ENCODE assay signal across 1 cellular context in the genomic region with DNA sequence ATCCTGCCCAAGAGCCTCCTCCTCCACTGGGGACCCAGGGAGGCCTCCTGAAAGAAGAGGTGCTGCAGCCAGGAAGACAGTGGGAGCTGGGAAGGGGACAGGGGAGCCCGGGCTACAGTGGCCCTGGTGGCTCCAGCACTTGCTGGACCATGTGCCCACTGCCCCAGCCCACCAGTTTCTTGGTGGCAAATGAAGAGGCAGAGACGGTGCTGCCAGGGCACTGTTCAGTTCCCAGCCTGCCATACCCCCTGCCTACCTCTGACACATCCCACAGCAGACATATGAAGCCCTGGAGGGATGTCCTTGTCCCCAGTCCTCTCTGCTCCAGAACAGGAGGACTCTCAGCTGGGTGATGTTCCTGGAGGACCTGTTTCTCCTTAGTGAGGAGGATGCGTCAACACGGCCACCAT.
TF ChIP-seq lines count a peak whose summit lies in the region.

No MANE protein-coding gene starts in this region.

TF ChIP-seq in SK-N-SH treated with all-trans-retinoic acid at 6 μM for 48 hours, 23 proteins besides CTCF, POLR2A, EP300 and RAD21 (continued from another document):
- TF ChIP-seq, protein P1, sequence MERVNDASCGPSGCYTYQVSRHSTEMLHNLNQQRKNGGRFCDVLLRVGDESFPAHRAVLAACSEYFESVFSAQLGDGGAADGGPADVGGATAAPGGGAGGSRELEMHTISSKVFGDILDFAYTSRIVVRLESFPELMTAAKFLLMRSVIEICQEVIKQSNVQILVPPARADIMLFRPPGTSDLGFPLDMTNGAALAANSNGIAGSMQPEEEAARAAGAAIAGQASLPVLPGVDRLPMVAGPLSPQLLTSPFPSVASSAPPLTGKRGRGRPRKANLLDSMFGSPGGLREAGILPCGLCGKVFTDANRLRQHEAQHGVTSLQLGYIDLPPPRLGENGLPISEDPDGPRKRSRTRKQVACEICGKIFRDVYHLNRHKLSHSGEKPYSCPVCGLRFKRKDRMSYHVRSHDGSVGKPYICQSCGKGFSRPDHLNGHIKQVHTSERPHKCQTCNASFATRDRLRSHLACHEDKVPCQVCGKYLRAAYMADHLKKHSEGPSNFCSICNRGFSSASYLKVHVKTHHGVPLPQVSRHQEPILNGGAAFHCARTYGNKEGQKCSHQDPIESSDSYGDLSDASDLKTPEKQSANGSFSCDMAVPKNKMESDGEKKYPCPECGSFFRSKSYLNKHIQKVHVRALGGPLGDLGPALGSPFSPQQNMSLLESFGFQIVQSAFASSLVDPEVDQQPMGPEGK (CRISPR knock-in tag; IDR thresholded peaks at IDR 0.05; ENCODE audit: borderline replicate concordance): no peak
- TF ChIP-seq, protein P2, sequence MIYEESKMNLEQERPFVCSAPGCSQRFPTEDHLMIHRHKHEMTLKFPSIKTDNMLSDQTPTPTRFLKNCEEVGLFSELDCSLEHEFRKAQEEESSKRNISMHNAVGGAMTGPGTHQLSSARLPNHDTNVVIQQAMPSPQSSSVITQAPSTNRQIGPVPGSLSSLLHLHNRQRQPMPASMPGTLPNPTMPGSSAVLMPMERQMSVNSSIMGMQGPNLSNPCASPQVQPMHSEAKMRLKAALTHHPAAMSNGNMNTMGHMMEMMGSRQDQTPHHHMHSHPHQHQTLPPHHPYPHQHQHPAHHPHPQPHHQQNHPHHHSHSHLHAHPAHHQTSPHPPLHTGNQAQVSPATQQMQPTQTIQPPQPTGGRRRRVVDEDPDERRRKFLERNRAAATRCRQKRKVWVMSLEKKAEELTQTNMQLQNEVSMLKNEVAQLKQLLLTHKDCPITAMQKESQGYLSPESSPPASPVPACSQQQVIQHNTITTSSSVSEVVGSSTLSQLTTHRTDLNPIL (CRISPR knock-in tag; IDR thresholded peaks at IDR 0.05; ENCODE audit: low read depth): no peak
- TF ChIP-seq, protein P3, sequence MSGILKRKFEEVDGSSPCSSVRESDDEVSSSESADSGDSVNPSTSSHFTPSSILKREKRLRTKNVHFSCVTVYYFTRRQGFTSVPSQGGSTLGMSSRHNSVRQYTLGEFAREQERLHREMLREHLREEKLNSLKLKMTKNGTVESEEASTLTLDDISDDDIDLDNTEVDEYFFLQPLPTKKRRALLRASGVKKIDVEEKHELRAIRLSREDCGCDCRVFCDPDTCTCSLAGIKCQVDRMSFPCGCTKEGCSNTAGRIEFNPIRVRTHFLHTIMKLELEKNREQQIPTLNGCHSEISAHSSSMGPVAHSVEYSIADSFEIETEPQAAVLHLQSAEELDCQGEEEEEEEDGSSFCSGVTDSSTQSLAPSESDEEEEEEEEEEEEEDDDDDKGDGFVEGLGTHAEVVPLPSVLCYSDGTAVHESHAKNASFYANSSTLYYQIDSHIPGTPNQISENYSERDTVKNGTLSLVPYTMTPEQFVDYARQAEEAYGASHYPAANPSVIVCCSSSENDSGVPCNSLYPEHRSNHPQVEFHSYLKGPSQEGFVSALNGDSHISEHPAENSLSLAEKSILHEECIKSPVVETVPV (CRISPR knock-in tag; IDR thresholded peaks at IDR 0.05): no peak
- TF ChIP-seq TCF4 (CRISPR knock-in tag; IDR thresholded peaks at IDR 0.05; ENCODE audit: borderline replicate concordance) (no peak), ZNF70 (CRISPR knock-in tag; IDR thresholded peaks at IDR 0.05) (no peak), ZFP3 (CRISPR knock-in tag; IDR thresholded peaks at IDR 0.05) (no peak), ESRRG (CRISPR knock-in tag; IDR thresholded peaks at IDR 0.05) (no peak), PPARA (CRISPR knock-in tag; IDR thresholded peaks at IDR 0.05; ENCODE audit: borderline replicate concordance) (no peak), ARNTL (CRISPR knock-in tag; IDR thresholded peaks at IDR 0.05; ENCODE audit: borderline replicate concordance, low read depth) (no peak)
